Comparison of ENCODE assay signal across 11 cellular contexts in genomic region chr16:47565454-47565853, GRCh38.
A peak's percentile ranks its signal among the peaks of the same experiment; 100 is the strongest.
DNase-seq lines count a peak whose midpoint lies in the region; ATAC-seq, FAIRE-seq and TF ChIP-seq lines count a peak whose summit lies in the region.
"Had no signal": no experiment of that assay in that cellular context is flagged by ENCODE, and none has a peak within 500 bp of the region (broad histone marks: within the 10 kb centered on the region; RNA-seq: fewer than 3 reads in every experiment).

No MANE protein-coding gene starts in this region.

- no peak overlapping the region for H2BK120ac ChIP-seq in trophoblast cell (ENCODE audit: insufficient read depth, low read length, poor library complexity)

- no peaks in the 10 kb centered on the region for H3K27me3 Mint-ChIP-seq in WTC11 (ENCODE audit: low read depth)

- H3K36me3 Mint-ChIP-seq in WTC11: peaks cover 8% of the 10 kb centered on the region; the same call in 1 of the 2 replicates

- no peaks in the 10 kb centered on the region for H3K4me1 ChIP-seq in trophoblast cell (ENCODE audit: control insufficient read depth in 1 of 2, insufficient read depth in 2 of 2, low read length in 2 of 2)

- H3K9me3 Mint-ChIP-seq in WTC11: peaks cover 6% of the 10 kb centered on the region

- H3K79me2 ChIP-seq in trophoblast cell (ENCODE audit: control insufficient read depth, insufficient read depth, low read length, poor library complexity): no peaks in the 10 kb centered on the region

- H4K12ac ChIP-seq in trophoblast cell (ENCODE audit: low read depth, low read length): no peak overlapping the region

- peak; percentile 50 for FAIRE-seq in GM18507 (lab: Jason Lieb, UNC)

- no peak overlapping the region for H3K23ac ChIP-seq in trophoblast cell (ENCODE audit: low read length)

- no peak for ATAC-seq in WTC11

- H4K8ac ChIP-seq in trophoblast cell (ENCODE audit: low read depth, low read length): no peak overlapping the region

- no peak overlapping the region for H3K9ac ChIP-seq in trophoblast cell (ENCODE audit: low read length)

- no peaks in the 10 kb centered on the region for H3K9me3 ChIP-seq in trophoblast cell (ENCODE audit: insufficient read depth, low read depth, low read length)

- no peaks in the 10 kb centered on the region for H3K27me3 ChIP-seq in trophoblast cell (ENCODE audit: insufficient read depth, low read length)

- no CpG with 5 or more reads among the region's 6 CpGs for WGBS in trophoblast cell (ENCODE audit: extremely low coverage, insufficient coverage, insufficient read length)

- H3K36me3 ChIP-seq in trophoblast cell (ENCODE audit: control insufficient read depth in 1 of 2, insufficient read depth in 2 of 2, low read length in 2 of 2): no peaks in the 10 kb centered on the region

- no peak overlapping the region for H3K4me2 ChIP-seq in trophoblast cell (ENCODE audit: low read length)

- H3K27ac ChIP-seq in epithelial cell of prostate (peak overlapping the region; percentile 43), trophoblast cell (ENCODE audit: low read depth, low read length) (no peak overlapping the region)

- no peaks in the 10 kb centered on the region for H3K4me1 Mint-ChIP-seq in WTC11

- H3K14ac ChIP-seq in trophoblast cell (ENCODE audit: low read length): no peak overlapping the region

- POLR2A ChIA-PET in WTC11 (lab: Charles Lee): no interaction called here

- no peak overlapping the region for H2AFZ ChIP-seq in trophoblast cell (ENCODE audit: insufficient read depth, low read length, poor library complexity)

- H4K91ac ChIP-seq in trophoblast cell (ENCODE audit: low read depth, low read length): no peak overlapping the region

- no peak overlapping the region for H2BK5ac ChIP-seq in trophoblast cell (ENCODE audit: low read depth, low read length, poor library complexity)

- no peak overlapping the region for H2AK5ac ChIP-seq in trophoblast cell (ENCODE audit: low read length)

- DNase-seq in GM18507 (ENCODE audit: extremely low spot score, insufficient read length, low read depth) (no peak), SIG-M5 (lab: John Stamatoyannopoulos, UW) (peak; percentile 75), epithelial cell of prostate (ENCODE audit: low read depth, low spot score) (no peak), trophoblast cell (peak; percentile 7), WTC11 (ENCODE audit: low spot score) (no peak), inferior parietal cortex (ENCODE audit: extremely low spot score) (no peak), KG1 (lab: John Stamatoyannopoulos, UW) (no peak)
- DNase-seq in activated CD8-positive, alpha-beta memory T cell treated with anti-CD3 and anti-CD28 coated beads for 24 hours: no peak
- DNase-seq: NCI-H774 had no signal

- H3K79me1 ChIP-seq in trophoblast cell (ENCODE audit: low read length): no peaks in the 10 kb centered on the region

- no peak overlapping the region for H2BK12ac ChIP-seq in trophoblast cell (ENCODE audit: low read length)

- H3K4me3 ChIP-seq in trophoblast cell (ENCODE audit: low read depth, low read length): no peak overlapping the region
- H3K4me3 ChIP-seq: coronary artery, skin epidermis had no signal

- no peak for TF ChIP-seq CTCF in WTC11 (IDR thresholded peaks at IDR 0.05)

- H3K4me3 Mint-ChIP-seq in WTC11: no peak overlapping the region

- no peak overlapping the region for H3K27ac Mint-ChIP-seq in WTC11

- H3K4ac ChIP-seq in trophoblast cell (ENCODE audit: low read depth, low read length): no peak overlapping the region

- CTCF ChIA-PET in WTC11 (lab: Charles Lee): no interaction called here

- no peak overlapping the region for H3K18ac ChIP-seq in trophoblast cell (ENCODE audit: low read length)

TF ChIP-seq in WTC11, 78 proteins besides CTCF, POLR2A, EP300 and RAD21:
- no peak for TF ChIP-seq ESRRA (CRISPR knock-in tag; IDR thresholded peaks at IDR 0.05; ENCODE audit: borderline replicate concordance)
- no peak for TF ChIP-seq GABPB1 (CRISPR knock-in tag; IDR thresholded peaks at IDR 0.05)
- TF ChIP-seq SMAD3 (CRISPR knock-in tag; IDR thresholded peaks at IDR 0.05; ENCODE audit: borderline replicate concordance): no peak
- TF ChIP-seq ZNF512 (CRISPR knock-in tag; IDR thresholded peaks at IDR 0.05; ENCODE audit: borderline replicate concordance): no peak
- TF ChIP-seq USF1 (CRISPR knock-in tag; IDR thresholded peaks at IDR 0.05): no peak
- TF ChIP-seq ZNF281 (CRISPR knock-in tag; IDR thresholded peaks at IDR 0.05): no peak
- TF ChIP-seq NFATC4 (CRISPR knock-in tag; IDR thresholded peaks at IDR 0.05): no peak
- TF ChIP-seq NR3C1 (CRISPR knock-in tag; conservative IDR thresholded peaks at IDR 0.05; ENCODE audit: low read depth): no peak
- no peak for TF ChIP-seq FOXP4 (CRISPR knock-in tag; IDR thresholded peaks at IDR 0.05)
- TF ChIP-seq EMX1 (CRISPR knock-in tag; IDR thresholded peaks at IDR 0.05): no peak
- no peak for TF ChIP-seq JUN (CRISPR knock-in tag; IDR thresholded peaks at IDR 0.05)
- no peak for TF ChIP-seq CREM (CRISPR knock-in tag; IDR thresholded peaks at IDR 0.05)
- TF ChIP-seq SMAD4 (CRISPR knock-in tag; IDR thresholded peaks at IDR 0.05): no peak

Comparison
In these comparisons a context has a peak if more than half of its experiments do, and no peak if none do; other contexts are left out.
1. DNase-seq: peak in SIG-M5 (single experiment) and trophoblast cell (2 of 2); none in GM18507 (single experiment), epithelial cell of prostate (single experiment), WTC11 (single experiment), inferior parietal cortex (single experiment), KG1 (single experiment) and activated CD8-positive, alpha-beta memory T cell treated with anti-CD3 and anti-CD28 coated beads for 24 hours (single experiment).